In the genomic region with DNA sequence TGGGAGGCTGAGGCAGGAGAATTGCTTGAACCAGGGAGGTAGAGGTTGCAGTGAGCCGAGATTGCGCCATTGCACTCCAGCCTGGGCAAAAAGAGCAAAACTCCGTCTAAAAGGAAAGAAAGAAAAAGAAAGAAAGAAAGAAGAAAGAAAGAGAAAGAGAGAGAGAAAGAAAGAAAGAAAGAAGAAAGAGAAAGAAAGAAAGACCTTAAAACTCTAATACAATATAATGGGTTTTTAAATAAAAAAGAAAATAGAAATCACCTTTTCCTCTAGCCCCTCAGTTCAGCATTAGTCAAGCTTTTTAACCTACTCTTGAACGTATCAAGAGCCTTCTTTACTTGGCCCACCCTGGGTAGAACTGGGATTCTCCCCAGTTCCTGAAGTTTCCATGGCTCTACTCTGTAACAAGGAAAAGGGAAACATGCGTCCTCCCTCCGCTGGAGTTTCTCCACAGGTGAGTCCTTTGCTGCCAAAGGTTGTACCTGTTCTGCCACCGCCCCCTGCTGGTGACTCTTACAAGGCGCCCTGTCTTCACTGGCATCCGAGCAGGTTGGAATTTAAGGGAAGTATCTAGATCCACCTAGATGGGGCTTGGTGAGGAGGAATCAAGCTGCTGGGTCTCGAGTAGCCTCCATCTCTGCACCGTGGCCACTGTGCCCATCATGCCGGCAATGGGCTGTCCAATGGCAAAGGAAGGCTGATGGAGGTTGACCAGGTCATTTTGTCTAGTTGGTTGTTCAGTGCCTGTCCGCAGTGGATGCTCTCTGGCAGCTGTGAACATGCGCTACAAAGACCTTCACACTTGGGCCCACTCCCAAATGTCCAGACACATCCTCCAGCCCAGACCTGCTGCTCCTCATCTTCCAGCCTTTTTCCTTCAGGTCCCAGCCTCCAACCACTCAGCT, we compare ENCODE assay signal across 8 cellular contexts. TPM values are rescaled to one million over a fixed set of nuclear protein-coding genes. Genes with fewer than 3 reads are reported as not detected.
DNase-seq lines count a peak whose midpoint lies in the region; ATAC-seq lines count a peak whose summit lies in the region.

No MANE protein-coding gene starts in this region.

- intact Hi-C loops in left ventricle myocardium superior (cut with micrococcal nuclease) = loop anchor here (10.0 kb wide), 1 partner anchor 166 kb away; the partner anchor contains the start of gene THPO

- DNase-seq in D341Med (ENCODE audit: low spot score) (peak; percentile 61), Kasumi-1 (lab: John Stamatoyannopoulos, UW) (peak; percentile 44 to 47), SHP77 treated with DMSO at 0.1 percent for 48 hours (lab: John Stamatoyannopoulos, UW) (peak; percentile 22), left ventricle myocardium superior (peak; percentile 67)
- peak; percentile 34 to 75 (median 64) for DNase-seq in activated naive CD4-positive, alpha-beta T cell (lab: John Stamatoyannopoulos, UW)
- DNase-seq in stimulated activated CD4-positive, alpha-beta T cell treated with anti-CD3 and anti-CD28 coated beads, Interleukin-12 subunit alpha, Interleukin-12 subunit beta, amount 100 ng/mL, for 48 hours (ENCODE audit: low read depth in 2 of 3, low spot score in 1 of 3) = peak; percentile 56 to 78 (median 56)

- ATAC-seq in left ventricle myocardium superior (peak; percentile 32), HG03196 (IDR thresholded peaks at IDR 0.05; ENCODE audit: unreplicated experiment) (no peak), GM21360 (IDR thresholded peaks at IDR 0.05; ENCODE audit: unreplicated experiment) (no peak)

RNA-seq across cellular contexts. Expression of gene EPHB3, which starts 20.6 kb away (rescaled TPM):
- 1.6 TPM for total RNA-seq in left ventricle myocardium superior
